1 cellular context compared by ENCODE assay signal in the genomic region with DNA sequence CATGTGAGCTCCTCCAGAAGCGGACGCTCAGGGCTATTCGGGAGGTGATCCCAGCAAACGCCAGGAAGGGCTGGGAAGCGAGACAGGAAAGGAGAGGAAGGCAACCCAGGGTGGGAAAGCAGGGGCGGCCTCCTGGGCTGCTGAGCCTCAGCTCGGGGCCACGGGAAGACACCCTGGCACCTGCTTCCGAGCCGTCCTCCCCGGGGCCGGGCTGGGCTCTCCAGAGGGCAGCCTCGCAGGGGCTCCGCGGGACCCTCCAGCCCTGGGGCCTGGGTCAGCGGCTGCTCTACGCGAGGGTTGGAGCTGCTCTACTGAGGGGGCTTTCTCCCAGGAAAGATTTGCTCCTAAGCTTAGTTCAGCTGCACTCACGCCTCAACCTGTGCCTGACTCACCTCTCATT.
TF ChIP-seq lines count a peak whose summit lies in the region.

No MANE protein-coding gene starts in this region.

TF ChIP-seq in GM23338, 12 proteins besides CTCF, POLR2A, EP300 and RAD21 (continued from another document):
- TF ChIP-seq, protein P1, sequence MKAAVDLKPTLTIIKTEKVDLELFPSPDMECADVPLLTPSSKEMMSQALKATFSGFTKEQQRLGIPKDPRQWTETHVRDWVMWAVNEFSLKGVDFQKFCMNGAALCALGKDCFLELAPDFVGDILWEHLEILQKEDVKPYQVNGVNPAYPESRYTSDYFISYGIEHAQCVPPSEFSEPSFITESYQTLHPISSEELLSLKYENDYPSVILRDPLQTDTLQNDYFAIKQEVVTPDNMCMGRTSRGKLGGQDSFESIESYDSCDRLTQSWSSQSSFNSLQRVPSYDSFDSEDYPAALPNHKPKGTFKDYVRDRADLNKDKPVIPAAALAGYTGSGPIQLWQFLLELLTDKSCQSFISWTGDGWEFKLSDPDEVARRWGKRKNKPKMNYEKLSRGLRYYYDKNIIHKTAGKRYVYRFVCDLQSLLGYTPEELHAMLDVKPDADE (IDR thresholded peaks at IDR 0.05) = no peak
TF ChIP-seq in GM23338: peak in this region for 0.
